8 cellular contexts compared by ENCODE assay signal in genomic region chr12:131454418-131455217, GRCh38.
DNase-seq lines count a peak whose midpoint lies in the region; ATAC-seq, FAIRE-seq and TF ChIP-seq lines count a peak whose summit lies in the region.

No MANE protein-coding gene starts in this region.

- peaks cover 50 to 52% of the 10 kb centered on the region in 2 donors for H3K27me3 Mint-ChIP-seq in effector memory CD8-positive, alpha-beta T cell

- no peak overlapping the region for H3K4me3 ChIP-seq in H1 (ENCODE audit: extremely low read depth in 1 of 4, insufficient read depth in 2 of 4, low read depth in 3 of 4, low read length in 4 of 4)
- no peak overlapping the region for H3K4me3 ChIP-seq in neuronal stem cell (ENCODE audit: low read length in 2 of 2)

- no peaks in the 10 kb centered on the region for H3K36me3 Mint-ChIP-seq in effector memory CD8-positive, alpha-beta T cell (ENCODE audit: insufficient read depth)

- H3K27me3 ChIP-seq in H1 (replicated peaks in 1 of 4; ENCODE audit: control insufficient read depth in 3 of 4, extremely low read depth in 1 of 4, insufficient read depth in 3 of 4, low read length in 3 of 4) (no peaks in the 10 kb centered on the region), neuronal stem cell (ENCODE audit: control insufficient read depth in 3 of 3, insufficient read depth in 3 of 3, low read depth in 1 of 3, low read length in 3 of 3) (no peaks in the 10 kb centered on the region)

- peak overlapping the region; percentile 10; the same call in 1 of the 2 replicates for H2BK5ac ChIP-seq in H1 (ENCODE audit: low read depth, low read length)
- H2BK5ac ChIP-seq in neuronal stem cell (ENCODE audit: low read length): no peak overlapping the region

- no peak overlapping the region for H2BK120ac ChIP-seq in H1 (replicated peaks; ENCODE audit: low read depth, low read length)
- no peak overlapping the region for H2BK120ac ChIP-seq in neuronal stem cell (ENCODE audit: low read depth, low read length)

- H3K79me2 ChIP-seq in H1 (ENCODE audit: control insufficient read depth in 1 of 2, insufficient read depth in 2 of 2, low read length in 2 of 2): no peaks in the 10 kb centered on the region

- H3K4me2 ChIP-seq in H1 (ENCODE audit: insufficient read depth in 1 of 2, low read depth in 2 of 2, low read length in 2 of 2): no peak overlapping the region
- no peak overlapping the region for H3K4me2 ChIP-seq in neuronal stem cell (ENCODE audit: insufficient read depth, low read length, poor library complexity, severe bottlenecking)

- H2AFZ ChIP-seq in H1 (ENCODE audit: low read length): peak overlapping the region; percentile 98; the same call in 1 of the 2 replicates
- peak overlapping the region; percentile 91 for H2AFZ ChIP-seq in neuronal stem cell (ENCODE audit: low read length)

- H3K18ac ChIP-seq in H1 (ENCODE audit: extremely low read depth, low read length) (no peak overlapping the region), neuronal stem cell (ENCODE audit: low read length) (peak overlapping the region; percentile 16)

- no peaks in the 10 kb centered on the region for H3K4me1 ChIP-seq in H1 (replicated peaks in 1 of 4; ENCODE audit: control insufficient read depth in 3 of 4, insufficient read depth in 4 of 4, low read length in 3 of 4)
- peaks cover 4 to 9% of the 10 kb centered on the region in 2 donors for H3K4me1 ChIP-seq in neuronal stem cell (ENCODE audit: control insufficient read depth in 2 of 2, insufficient read depth in 1 of 2, low read depth in 1 of 2, low read length in 2 of 2)

- no peak overlapping the region for H3K56ac ChIP-seq in H1 (replicated peaks; ENCODE audit: insufficient read length, low read depth, low read length)

- DNase-seq in GF-D8 (lab: John Stamatoyannopoulos, UW) (peak; percentile 11), RKO (ENCODE audit: low spot score) (peak; percentile 77), H1 (ENCODE audit: low read depth in 1 of 2, low spot score in 2 of 2) (peak; percentile 63 to 72), neuronal stem cell (ENCODE audit: low spot score) (peak; percentile 48), NCI-H446 (lab: John Stamatoyannopoulos, UW) (no peak)
- DNase-seq in effector memory CD8-positive, alpha-beta T cell: no peak

- TF ChIP-seq EP300 in H1 (IDR thresholded peaks at IDR 0.05; ENCODE audit: borderline replicate concordance in 1 of 2, low read depth in 2 of 2, low read length in 2 of 2): peak in 1 of 2 experiments; percentile 38; a peak in 1 of 3 replicates

- CTCF ChIA-PET in H1 (lab: Charles Lee; ENCODE audit: partially characterized antibody): interaction anchor here (0.7 to 4.2 kb wide), 41 partner anchors 9 to 628 kb away, joined by 3 to 26 read pairs (median 4); no protein-coding TSS in a partner anchor

- H3K4ac ChIP-seq in H1 (replicated peaks; ENCODE audit: insufficient read length, low read depth, low read length): no peak overlapping the region
- no peak overlapping the region for H3K4ac ChIP-seq in neuronal stem cell (ENCODE audit: low read length)

- H3K36me3 ChIP-seq in H1 (ENCODE audit: control insufficient read depth in 2 of 4, insufficient read depth in 4 of 4, low read length in 3 of 4) (no peaks in the 10 kb centered on the region), neuronal stem cell (replicated peaks in 1 of 2; ENCODE audit: control insufficient read depth in 2 of 2, insufficient read depth in 2 of 2, low read length in 2 of 2) (no peaks in the 10 kb centered on the region)

- 66% methylated on average over 8 of the region's 12 CpGs; no CpG with 5 or more reads in 1 of the 2 experiments for WGBS in H1 (ENCODE audit: extremely low coverage in 1 of 2, insufficient coverage in 1 of 2, insufficient read length in 1 of 2, insufficient replicate concordance in 2 of 2, low coverage in 1 of 2, low lambda C conversion rate in 2 of 2, missing lambda C conversion rate in 1 of 2), 2 experiments
- WGBS in neuronal stem cell (ENCODE audit: extremely low coverage in 2 of 2, insufficient read length in 2 of 2, insufficient replicate concordance in 1 of 2), 2 donors: no CpG with 5 or more reads among the region's 12 CpGs

- H3K23ac ChIP-seq in H1 (ENCODE audit: insufficient read length) (no peak overlapping the region), neuronal stem cell (ENCODE audit: low read depth, low read length, poor library complexity) (no peak overlapping the region)

- H2AK5ac ChIP-seq in H1 (ENCODE audit: low read depth, low read length) (no peak overlapping the region), neuronal stem cell (ENCODE audit: low read depth, low read length) (no peak overlapping the region)

- H3K4me1 Mint-ChIP-seq in effector memory CD8-positive, alpha-beta T cell (ENCODE audit: low read depth in 2 of 2): no peaks in the 10 kb centered on the region

- H3K79me1 ChIP-seq in H1 (ENCODE audit: low read depth, low read length): no peaks in the 10 kb centered on the region
- no peaks in the 10 kb centered on the region for H3K79me1 ChIP-seq in neuronal stem cell (ENCODE audit: low read depth, low read length)

- ATAC-seq in GM19463 (IDR thresholded peaks at IDR 0.05; ENCODE audit: unreplicated experiment): peak; percentile 97
- peak; percentile 98 for ATAC-seq in HG03460 (IDR thresholded peaks at IDR 0.05; ENCODE audit: unreplicated experiment)
- ATAC-seq in effector memory CD8-positive, alpha-beta T cell (replicated peaks): no peak

- H3K23me2 ChIP-seq in H1 (ENCODE audit: low read depth, low read length): no peaks in the 10 kb centered on the region; the same call in 1 of the 2 replicates

- H4K91ac ChIP-seq in H1 (replicated peaks; ENCODE audit: insufficient read length, low read length) (peak overlapping the region; percentile 4), neuronal stem cell (ENCODE audit: low read depth, low read length, poor library complexity) (no peak overlapping the region)

- H3K4me3 Mint-ChIP-seq in effector memory CD8-positive, alpha-beta T cell: no peak overlapping the region

- H4K5ac ChIP-seq in H1 (ENCODE audit: insufficient read length, low read depth, low read length): no peak overlapping the region

- no peaks in the 10 kb centered on the region for H3K9me3 ChIP-seq in H1 (ENCODE audit: insufficient read depth in 2 of 2, low read depth in 1 of 2, low read length in 1 of 2)
- peaks cover 0 to 4% of the 10 kb centered on the region in 2 donors for H3K9me3 ChIP-seq in neuronal stem cell (replicated peaks in 1 of 2; ENCODE audit: control insufficient read depth in 2 of 2, insufficient read depth in 1 of 2, low read depth in 1 of 2, low read length in 2 of 2)

- H3K27ac Mint-ChIP-seq in effector memory CD8-positive, alpha-beta T cell: no peak overlapping the region

- no peak overlapping the region for H3K9ac ChIP-seq in H1 (replicated peaks in 1 of 4; ENCODE audit: extremely low read depth in 1 of 4, low read depth in 3 of 4, low read length in 3 of 4)
- no peak overlapping the region for H3K9ac ChIP-seq in neuronal stem cell (ENCODE audit: low read depth, low read length, poor library complexity)

- POLR2A ChIA-PET in H1 (lab: Charles Lee; ENCODE audit: partially characterized antibody): interaction anchor here (0.5 to 1.0 kb wide), 3 partner anchors 18 to 343 kb away, joined by 3 to 4 read pairs (median 4); no protein-coding TSS in a partner anchor

- H3K27ac ChIP-seq in H1 (ENCODE audit: low read depth, low read length) (no peak overlapping the region), neuronal stem cell (replicated peaks; ENCODE audit: low read length) (no peak overlapping the region)

- no peak overlapping the region for H2BK20ac ChIP-seq in H1 (ENCODE audit: low read length)

- H4K20me1 ChIP-seq in H1 (replicated peaks in 1 of 2; ENCODE audit: control insufficient read depth in 1 of 2, insufficient read depth in 2 of 2, low read length in 2 of 2): no peaks in the 10 kb centered on the region

- no peak for TF ChIP-seq POLR2A in H1 (IDR thresholded peaks at IDR 0.05; ENCODE audit: control extremely low read depth in 1 of 2, low read depth in 2 of 2, low read length in 2 of 2)

- TF ChIP-seq RAD21 in H1 (IDR thresholded peaks at IDR 0.05 in 1 of 2, conservative IDR thresholded peaks at IDR 0.05 in 1 of 2; ENCODE audit: low read depth in 2 of 2, low read length in 2 of 2): peak; percentile 75 to 83

- peak; percentile 82 for FAIRE-seq in H1 (lab: Jason Lieb, UNC)

- H4K8ac ChIP-seq in H1 (ENCODE audit: extremely low read depth, insufficient read depth, low read length) (no peak overlapping the region; the same call in 1 of the 2 replicates), neuronal stem cell (ENCODE audit: low read depth, low read length) (no peak overlapping the region)

- TF ChIP-seq CTCF in H1 (IDR thresholded peaks at IDR 0.05; ENCODE audit: control extremely low read depth in 1 of 3, insufficient read depth in 1 of 3, low read depth in 1 of 3, low read length in 3 of 3): peak; percentile 81 to 91 (median 91)

- H3K14ac ChIP-seq in H1 (ENCODE audit: insufficient read length): no peak overlapping the region
- no peak overlapping the region for H3K14ac ChIP-seq in neuronal stem cell (ENCODE audit: low read length)

- H2BK12ac ChIP-seq in H1 (ENCODE audit: low read depth, low read length) (no peak overlapping the region), neuronal stem cell (ENCODE audit: low read length) (no peak overlapping the region)

- H2BK15ac ChIP-seq in H1 (ENCODE audit: low read length) (peak overlapping the region; percentile 92; the same call in 1 of the 2 replicates), neuronal stem cell (ENCODE audit: low read length) (no peak overlapping the region)

- peaks cover 0 to 3% of the 10 kb centered on the region in 2 donors for H3K9me3 Mint-ChIP-seq in effector memory CD8-positive, alpha-beta T cell

TF ChIP-seq in H1, 55 proteins besides CTCF, POLR2A, EP300 and RAD21 (continues in another document):
- TF ChIP-seq USF2 (IDR thresholded peaks at IDR 0.05; ENCODE audit: low read length) (peak; percentile 65), EZH2 (IDR thresholded peaks at IDR 0.05; ENCODE audit: low read depth, low read length, severe bottlenecking) (no peak), SUZ12 (IDR thresholded peaks at IDR 0.05; ENCODE audit: low read length) (no peak)
- TF ChIP-seq, protein P1, sequence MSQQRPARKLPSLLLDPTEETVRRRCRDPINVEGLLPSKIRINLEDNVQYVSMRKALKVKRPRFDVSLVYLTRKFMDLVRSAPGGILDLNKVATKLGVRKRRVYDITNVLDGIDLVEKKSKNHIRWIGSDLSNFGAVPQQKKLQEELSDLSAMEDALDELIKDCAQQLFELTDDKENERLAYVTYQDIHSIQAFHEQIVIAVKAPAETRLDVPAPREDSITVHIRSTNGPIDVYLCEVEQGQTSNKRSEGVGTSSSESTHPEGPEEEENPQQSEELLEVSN (IDR thresholded peaks at IDR 0.05): peak; percentile 28; the same call in 1 of the 2 replicates

Comparison
In these comparisons a context has a peak if more than half of its experiments do, and no peak if none do; other contexts are left out.
1. DNase-seq: peak in GF-D8 (single experiment), RKO (single experiment), H1 (2 of 2) and neuronal stem cell (single experiment); none in effector memory CD8-positive, alpha-beta T cell (0 of 3) and NCI-H446 (0 of 2).